In the genomic region with DNA sequence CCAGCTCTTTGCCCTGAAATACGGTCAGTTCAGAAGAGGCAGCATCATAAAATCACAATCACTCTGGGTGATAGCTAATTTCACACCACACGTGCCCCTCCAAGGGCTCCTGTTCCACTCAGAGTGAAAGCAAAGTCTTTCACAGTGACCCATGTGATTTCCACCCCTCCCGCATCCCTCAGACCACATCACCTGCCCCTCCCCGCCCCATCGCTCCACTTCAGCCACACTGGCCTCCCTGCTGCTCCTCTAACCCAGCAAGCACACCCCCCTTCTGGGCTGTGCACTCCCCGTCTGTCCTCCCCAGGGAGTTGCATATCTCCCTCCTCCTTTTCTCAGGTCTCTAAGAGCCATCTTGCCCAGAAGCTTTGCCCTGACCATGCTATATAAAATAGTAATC, we compare ENCODE assay signal across 15 cellular contexts.
DNase-seq lines count a peak whose midpoint lies in the region; ATAC-seq lines count a peak whose summit lies in the region.
"Had no signal": no experiment of that assay in that cellular context is flagged by ENCODE, and none has a peak within 500 bp of the region (broad histone marks: within the 10 kb centered on the region; RNA-seq: fewer than 3 reads in every experiment).

No MANE protein-coding gene starts in this region.

- ATAC-seq in HG02571 (IDR thresholded peaks at IDR 0.05; ENCODE audit: unreplicated experiment), result peak; percentile 46
- peak; percentile 52 for ATAC-seq in HG03558 (IDR thresholded peaks at IDR 0.05; ENCODE audit: extremely low read depth, unreplicated experiment)
- no peak for ATAC-seq in GM21447 (IDR thresholded peaks at IDR 0.05; ENCODE audit: unreplicated experiment)
- ATAC-seq: stimulated activated naive CD8-positive, alpha-beta T cell treated with anti-CD3 and anti-CD28 coated beads, Interleukin-15, amount 100 ng/mL, for 72 hours had no signal

- DNase-seq in NCI-H2107 treated with DMSO at 0.1 percent for 48 hours (lab: John Stamatoyannopoulos, UW; ENCODE audit: unreplicated experiment) (peak; percentile 46), NCI-H2107 (lab: John Stamatoyannopoulos, UW) (no peak), substantia nigra (lab: John Stamatoyannopoulos, UW) (peak in 1 of 49 donors; percentile 12), H4 (ENCODE audit: low spot score) (no peak), ecto neural progenitor cell (ENCODE audit: low spot score) (no peak)
- DNase-seq: 8988T; activated CD8-positive, alpha-beta memory T cell treated with anti-CD3 and anti-CD28 coated beads, Interleukin-2, amount 50 U/mL, for 4 hours; effector CD8-positive, alpha-beta T cell; KBM-7; NCI-H2081; stimulated activated naive CD8-positive, alpha-beta T cell treated with anti-CD3 and anti-CD28 coated beads, Interleukin-15, amount 100 ng/mL, for 72 hours had no signal

- peak overlapping the region; percentile 16 for H3K27ac ChIP-seq in substantia nigra (ENCODE audit: low read depth, low read length, poor library complexity, severe bottlenecking)
- H3K27ac ChIP-seq: prostate gland had no signal
